24 cellular contexts compared by ENCODE assay signal in genomic region chr6:154463573-154464419, GRCh38.
"Had no signal": no experiment of that assay in that cellular context is flagged by ENCODE, and none has a peak within 500 bp of the region (broad histone marks: within the 10 kb centered on the region; RNA-seq: fewer than 3 reads in every experiment).

No MANE protein-coding gene starts in this region.

- ATAC-seq: activated CD4-positive, alpha-beta T cell treated with anti-CD3 and anti-CD28 coated beads for 36 hours; effector memory CD8-positive, alpha-beta T cell; gastrocnemius medialis; upper lobe of right lung had no signal

- H3K9me3 ChIP-seq: adrenal gland, colonic mucosa, esophagus muscularis mucosa, gastrocnemius medialis, upper lobe of right lung had no signal

- H3K27ac Mint-ChIP-seq: activated B cell treated with CpG ODN at 0.5 μM for 24 hours; activated CD4-positive, alpha-beta T cell treated with anti-CD3 and anti-CD28 coated beads for 36 hours; activated naive CD8-positive, alpha-beta T cell; activated T-cell treated with anti-CD3 and anti-CD28 coated beads, Interleukin-2, amount 50 U/mL, for 24 hours; activated T-helper 2 cell treated with anti-CD3 and anti-CD28 coated beads, Interferon-gamma antibody, Interleukin-2, Interleukin-4, amounts not matched to agents 10 μg/mL and 5 μg/mL and 100 μg/mL, durations not matched to agents 14 hours and 24 hours and 36 hours; effector memory CD8-positive, alpha-beta T cell; naive B cell; progenitor cell of endocrine pancreas; T-helper 1 cell treated with Interleukin-12 subunit alpha and Interleukin-12 subunit beta and Interleukin-4 antibody, amounts not matched to agents 30 μg/mL and 1 μg/mL, for 36 hours had no signal

- H3K4me1 ChIP-seq: colonic mucosa, gastrocnemius medialis, upper lobe of right lung had no signal

- H3K27me3 Mint-ChIP-seq: activated B cell treated with CpG ODN at 0.5 μM for 24 hours; activated naive CD8-positive, alpha-beta T cell; activated T-cell treated with anti-CD3 and anti-CD28 coated beads, Interleukin-2, amount 50 U/mL, for 24 hours; progenitor cell of endocrine pancreas had no signal

- H3K36me3 Mint-ChIP-seq: activated naive CD8-positive, alpha-beta T cell; naive B cell had no signal

- H3K4me3 ChIP-seq: adrenal gland, colonic mucosa, dorsolateral prefrontal cortex, esophagus muscularis mucosa, gastrocnemius medialis, lung, upper lobe of right lung had no signal

- DNase-seq: activated B cell treated with CpG ODN at 0.5 μM for 24 hours; activated CD4-positive, alpha-beta T cell treated with anti-CD3 and anti-CD28 coated beads for 36 hours; activated CD4-positive, alpha-beta T cell treated with anti-CD3 and anti-CD28 coated beads, Interleukin-2, amount 50 U/mL, for 4 hours; activated CD8-positive, alpha-beta memory T cell treated with anti-CD3 and anti-CD28 coated beads for 24 hours; activated CD8-positive, alpha-beta memory T cell treated with anti-CD3 and anti-CD28 coated beads, Interleukin-2, amount 50 U/mL, for 4 hours; activated naive CD4-positive, alpha-beta T cell; activated T-cell treated with anti-CD3 and anti-CD28 coated beads, Interleukin-2, amount 50 U/mL, for 24 hours; adrenal gland; colonic mucosa; dorsolateral prefrontal cortex; effector memory CD8-positive, alpha-beta T cell; gastrocnemius medialis; naive B cell; retina; stimulated activated CD4-positive, alpha-beta T cell treated with anti-CD3 and anti-CD28 coated beads, Interleukin-4, amount 100 ng/mL, for 24 hours; stimulated activated naive CD4-positive, alpha-beta T cell treated with Interleukin-2 at 50 U/mL for 16 hours; T1000; upper lobe of right lung had no signal

- H3K27me3 ChIP-seq: adrenal gland, colonic mucosa, dorsolateral prefrontal cortex, esophagus muscularis mucosa, upper lobe of right lung had no signal

- H3K4me3 Mint-ChIP-seq: activated B cell treated with CpG ODN at 0.5 μM for 24 hours; activated CD4-positive, alpha-beta T cell treated with anti-CD3 and anti-CD28 coated beads for 36 hours; activated naive CD8-positive, alpha-beta T cell; activated T-cell treated with anti-CD3 and anti-CD28 coated beads, Interleukin-2, amount 50 U/mL, for 24 hours; effector memory CD8-positive, alpha-beta T cell; T-helper 1 cell treated with Interleukin-12 subunit alpha and Interleukin-12 subunit beta and Interleukin-4 antibody, amounts not matched to agents 30 μg/mL and 1 μg/mL, for 36 hours had no signal

- H3K36me3 ChIP-seq: adrenal gland, colonic mucosa, esophagus muscularis mucosa, gastrocnemius medialis, upper lobe of right lung had no signal

- H3K9me3 Mint-ChIP-seq: activated B cell treated with CpG ODN at 0.5 μM for 24 hours; activated T-cell treated with anti-CD3 and anti-CD28 coated beads, Interleukin-2, amount 50 U/mL, for 24 hours; activated T-helper 2 cell treated with anti-CD3 and anti-CD28 coated beads, Interferon-gamma antibody, Interleukin-2, Interleukin-4, amounts not matched to agents 10 μg/mL and 5 μg/mL and 100 μg/mL, durations not matched to agents 14 hours and 24 hours and 36 hours; effector memory CD8-positive, alpha-beta T cell; naive B cell; T-helper 1 cell treated with Interleukin-12 subunit alpha and Interleukin-12 subunit beta and Interleukin-4 antibody, amounts not matched to agents 30 μg/mL and 1 μg/mL, for 36 hours had no signal

- H3K27ac ChIP-seq: adrenal gland, colonic mucosa, esophagus muscularis mucosa, gastrocnemius medialis, upper lobe of right lung had no signal

- H3K4me1 Mint-ChIP-seq: activated B cell treated with CpG ODN at 0.5 μM for 24 hours; activated CD4-positive, alpha-beta T cell treated with anti-CD3 and anti-CD28 coated beads for 36 hours; naive B cell had no signal
